In genomic region chr22:25437414-25438160, GRCh38 we compare ENCODE assay signal across 24 cellular contexts.
DNase-seq lines count a peak whose midpoint lies in the region; ATAC-seq, FAIRE-seq and TF ChIP-seq lines count a peak whose summit lies in the region.
"Had no signal": no experiment of that assay in that cellular context is flagged by ENCODE, and none has a peak within 500 bp of the region (broad histone marks: within the 10 kb centered on the region; RNA-seq: fewer than 3 reads in every experiment).

No MANE protein-coding gene starts in this region.

- no peak overlapping the region for H3K4me2 ChIP-seq in A549
- H3K4me2 ChIP-seq: BLaER1 treated with 17β-estradiol and CSF1 and Interleukin-3, amounts not matched to agents 10 nM and 100 nM; KMS-11 had no signal

- H3K9me3 ChIP-seq in A549, result no peaks in the 10 kb centered on the region
- no peaks in the 10 kb centered on the region for H3K9me3 ChIP-seq in MG63
- H3K9me3 ChIP-seq: BLaER1 treated with 17β-estradiol and CSF1 and Interleukin-3, amounts not matched to agents 10 nM and 100 nM; heart left ventricle; thoracic aorta had no signal

- no peak overlapping the region for H3K27ac ChIP-seq in A549
- H3K27ac ChIP-seq: BLaER1 treated with 17β-estradiol and CSF1 and Interleukin-3, amounts not matched to agents 10 nM and 100 nM; heart left ventricle; KMS-11; parathyroid adenoma; thoracic aorta had no signal

- H3K4me3 ChIP-seq in A549, result no peak overlapping the region
- no peak overlapping the region for H3K4me3 ChIP-seq in MG63
- H3K4me3 ChIP-seq: BLaER1 treated with 17β-estradiol and CSF1 and Interleukin-3, amounts not matched to agents 10 nM and 100 nM; heart left ventricle; lung; thoracic aorta had no signal

- 73% methylated on average over 7 of the region's 8 CpGs for WGBS in A549 (ENCODE audit: missing lambda C conversion rate)

- H3K4me1 ChIP-seq in A549, result no peaks in the 10 kb centered on the region
- H3K4me1 ChIP-seq: heart left ventricle, parathyroid adenoma had no signal

- ATAC-seq in A549 (peak in 1 of 2 experiments; percentile 24; a peak in 2 of 6 replicates), HG02571 (IDR thresholded peaks at IDR 0.05; ENCODE audit: unreplicated experiment) (no peak), HG02885 (IDR thresholded peaks at IDR 0.05; ENCODE audit: poor library complexity, unreplicated experiment) (no peak)
- ATAC-seq: activated CD8-positive, alpha-beta memory T cell treated with anti-CD3 and anti-CD28 coated beads, Interleukin-2, amount 10 ng/mL, durations not matched to agents 7 days and 5 days; heart left ventricle; Right ventricle myocardium inferior; stimulated activated naive B cell treated with anti-CD40 and anti-IgM and Interleukin-4, amounts not matched to agents 10 μg/mL and 1 μg/mL and 100 μg/mL, for 72 hours had no signal

- no peak for FAIRE-seq in A549 (lab: Jason Lieb, UNC)
- FAIRE-seq: endometrium, keratinocyte had no signal

- TF ChIP-seq EP300 in A549 (IDR thresholded peaks at IDR 0.05), result no peak

- no peak for TF ChIP-seq POLR2A in A549 (IDR thresholded peaks at IDR 0.05; ENCODE audit: low read length)

- no peaks in the 10 kb centered on the region for H3K36me3 ChIP-seq in MG63
- H3K36me3 ChIP-seq: BLaER1 treated with 17β-estradiol and CSF1 and Interleukin-3, amounts not matched to agents 10 nM and 100 nM; heart left ventricle; thoracic aorta had no signal

- no peak for TF ChIP-seq CTCF in A549 (IDR thresholded peaks at IDR 0.05)

- DNase-seq in A549 (ENCODE audit: low read depth in 1 of 2, low spot score in 1 of 2), result no peak
- peak; percentile 58 for DNase-seq in NCI-H1694 (lab: John Stamatoyannopoulos, UW)
- DNase-seq in ecto neural progenitor cell (ENCODE audit: low spot score), result peak; percentile 65
- peak; percentile 41 for DNase-seq in medulla oblongata (ENCODE audit: extremely low spot score)
- DNase-seq in activated T-cell treated with anti-CD3 and anti-CD28 coated beads for 4 hours, result no peak
- no peak for DNase-seq in MG63
- DNase-seq: activated CD4-positive, alpha-beta T cell treated with anti-CD3 and anti-CD28 coated beads for 48 hours; activated CD8-positive, alpha-beta memory T cell treated with anti-CD3 and anti-CD28 coated beads, Interleukin-2, amount 10 ng/mL, durations not matched to agents 7 days and 5 days; activated naive CD8-positive, alpha-beta T cell treated with anti-CD3 and anti-CD28 coated beads for 36 hours; heart left ventricle; NCI-H1048; NCI-H2081 treated with DMSO at 0.1 percent for 48 hours; stimulated activated naive B cell treated with anti-CD40 and anti-IgM and Interleukin-4, amounts not matched to agents 10 μg/mL and 1 μg/mL and 100 μg/mL, for 72 hours; SW 1271 had no signal

- no peaks in the 10 kb centered on the region for H3K27me3 ChIP-seq in MG63
- H3K27me3 ChIP-seq: BLaER1 treated with 17β-estradiol and CSF1 and Interleukin-3, amounts not matched to agents 10 nM and 100 nM; heart left ventricle had no signal

- TF ChIP-seq RAD21 in A549 (conservative IDR thresholded peaks at IDR 0.05 in 1 of 2, IDR thresholded peaks at IDR 0.05 in 1 of 2), result no peak

- CTCF ChIA-PET in A549 (lab: Yijun Ruan, JAX), result no interaction called here

- POLR2A ChIA-PET in A549 (lab: Yijun Ruan, JAX), result no interaction called here

TF ChIP-seq in A549, 52 proteins besides CTCF, POLR2A, EP300 and RAD21:
- no peak for TF ChIP-seq NR3C1 (IDR thresholded peaks at IDR 0.05)
- no peak for TF ChIP-seq ZC3H11A (IDR thresholded peaks at IDR 0.05)
- TF ChIP-seq MAFK (IDR thresholded peaks at IDR 0.05; ENCODE audit: partially characterized antibody), result peak; percentile 31
- TF ChIP-seq JUNB (IDR thresholded peaks at IDR 0.05), result no peak
- TF ChIP-seq HEYL (CRISPR knock-in tag; IDR thresholded peaks at IDR 0.05), result no peak
- no peak for TF ChIP-seq HOXB5 (CRISPR knock-in tag; IDR thresholded peaks at IDR 0.05)
- TF ChIP-seq CHD4 (IDR thresholded peaks at IDR 0.05; ENCODE audit: borderline replicate concordance), result no peak

Comparison
In these comparisons a context has a peak if more than half of its experiments do, and no peak if none do; other contexts are left out.
1. DNase-seq: peak in NCI-H1694 (single experiment), ecto neural progenitor cell (single experiment) and medulla oblongata (single experiment); none in A549 (0 of 2), activated T-cell treated with anti-CD3 and anti-CD28 coated beads for 4 hours (single experiment) and MG63 (single experiment).